1 cellular context compared by ENCODE assay signal in genomic region chr3:177039875-177040274, GRCh38.
TF ChIP-seq lines count a peak whose summit lies in the region.

No MANE protein-coding gene starts in this region.

TF ChIP-seq in GM23338, 12 proteins besides CTCF, POLR2A, EP300 and RAD21 (continued from another document):
- TF ChIP-seq REST (IDR thresholded peaks at IDR 0.05; ENCODE audit: unreplicated experiment) (no peak), EZH2phosphoT487 (IDR thresholded peaks at IDR 0.05; ENCODE audit: unreplicated experiment) (no peak), ZNF462 (CRISPR knock-in tag; IDR thresholded peaks at IDR 0.05) (no peak), CREB1 (CRISPR knock-in tag; IDR thresholded peaks at IDR 0.05; ENCODE audit: low read depth) (no peak)
